Comparison of ENCODE assay signal across 12 cellular contexts in the genomic region with DNA sequence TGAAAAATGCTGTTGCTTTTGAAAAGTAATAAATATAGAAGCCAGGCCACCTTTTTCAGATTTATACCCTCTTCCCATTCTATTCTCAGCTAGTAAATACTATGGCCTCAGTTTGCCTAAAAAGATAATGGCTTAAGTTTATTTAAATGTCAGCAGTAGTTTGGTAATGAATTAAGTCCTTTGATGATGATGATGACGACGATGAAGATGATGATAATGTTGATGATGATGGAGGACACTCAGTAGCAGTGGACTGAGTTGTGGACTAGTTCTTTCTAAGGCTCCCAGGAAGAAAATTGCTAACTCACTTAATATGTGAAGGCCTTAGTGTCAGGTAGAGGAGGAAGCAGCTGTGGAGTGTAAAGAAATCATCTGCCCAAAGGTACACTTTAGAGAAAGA. TPM values are rescaled to one million over a fixed set of nuclear protein-coding genes. Genes with fewer than 3 reads are reported as not detected.
DNase-seq lines count a peak whose midpoint lies in the region; ATAC-seq and TF ChIP-seq lines count a peak whose summit lies in the region.
"Had no signal": no experiment of that assay in that cellular context is flagged by ENCODE, and none has a peak within 500 bp of the region (broad histone marks: within the 10 kb centered on the region; RNA-seq: fewer than 3 reads in every experiment).

No MANE protein-coding gene starts in this region.

- DNase-seq in breast epithelium (ENCODE audit: low spot score in 2 of 2) (no peak), mammary epithelial cell (no peak), naive B cell (no peak), type B pancreatic cell (ENCODE audit: extremely low spot score, unreplicated experiment) (no peak), HuH-7 (ENCODE audit: low spot score) (no peak), DMS114 treated with DMSO at 0.1 percent for 48 hours (lab: John Stamatoyannopoulos, UW; ENCODE audit: unreplicated experiment) (no peak), mucosa of gallbladder (ENCODE audit: low spot score) (no peak)
- no peak for DNase-seq in activated T-helper 1 cell treated with anti-CD3 and anti-CD28 coated beads, Interleukin-12 subunit alpha, Interleukin-12 subunit beta, Interleukin-2, Interleukin-4 antibody, amounts not matched to agents 30 ng/mL and 10 ng/mL and 1 ng/mL, durations not matched to agents 14 hours and 24 hours and 36 hours (ENCODE audit: low spot score)
- DNase-seq: effector CD4-positive, alpha-beta T cell; kidney; NCI-H345 had no signal

- 98% methylated on average over 2 of the region's 2 CpGs for WGBS in mammary epithelial cell (ENCODE audit: low coverage, missing lambda C conversion rate)

- peak overlapping the region; percentile 74 to 93 for H3K27ac ChIP-seq in breast epithelium
- no peak overlapping the region for H3K27ac ChIP-seq in mammary epithelial cell (ENCODE audit: insufficient read depth, low read depth, low read length)

- no peaks in the 10 kb centered on the region for H3K9me3 Mint-ChIP-seq in activated T-helper 1 cell treated with anti-CD3 and anti-CD28 coated beads, Interleukin-12 subunit alpha, Interleukin-12 subunit beta, Interleukin-2, Interleukin-4 antibody, amounts not matched to agents 30 ng/mL and 10 ng/mL and 1 ng/mL, durations not matched to agents 14 hours and 24 hours and 36 hours
- H3K9me3 Mint-ChIP-seq in naive B cell, result no peaks in the 10 kb centered on the region
- H3K9me3 Mint-ChIP-seq in type B pancreatic cell, result no peaks in the 10 kb centered on the region
- H3K9me3 Mint-ChIP-seq: neural crest cell had no signal

- CTCF ChIA-PET in mammary epithelial cell (lab: Charles Lee; ENCODE audit: low non-redundant PET), result no interaction called here

- TF ChIP-seq CTCF in breast epithelium (IDR thresholded peaks at IDR 0.05) (no peak), mammary epithelial cell (conservative IDR thresholded peaks at IDR 0.05 in 1 of 2, IDR thresholded peaks at IDR 0.05 in 1 of 2; ENCODE audit: extremely low read depth in 1 of 2, insufficient read depth in 1 of 2, low read depth in 1 of 2, low read length in 2 of 2) (no peak), type B pancreatic cell (conservative IDR thresholded peaks at IDR 0.05) (no peak)

- no peak for ATAC-seq in naive B cell (ENCODE audit: low read depth in 2 of 2)

- H3K27ac Mint-ChIP-seq in activated T-helper 1 cell treated with anti-CD3 and anti-CD28 coated beads, Interleukin-12 subunit alpha, Interleukin-12 subunit beta, Interleukin-2, Interleukin-4 antibody, amounts not matched to agents 30 ng/mL and 10 ng/mL and 1 ng/mL, durations not matched to agents 14 hours and 24 hours and 36 hours, result peak overlapping the region; percentile 91
- H3K27ac Mint-ChIP-seq in naive B cell (peak overlapping the region; percentile 92 to 98 (median 92)), type B pancreatic cell (peak overlapping the region; percentile 25)

- no peak overlapping the region for H3K9ac ChIP-seq in mammary epithelial cell (ENCODE audit: insufficient read depth, low read length)

- H3K4me1 Mint-ChIP-seq in activated T-helper 1 cell treated with anti-CD3 and anti-CD28 coated beads, Interleukin-12 subunit alpha, Interleukin-12 subunit beta, Interleukin-2, Interleukin-4 antibody, amounts not matched to agents 30 ng/mL and 10 ng/mL and 1 ng/mL, durations not matched to agents 14 hours and 24 hours and 36 hours (ENCODE audit: low read depth), result peaks cover 94% of the 10 kb centered on the region
- H3K4me1 Mint-ChIP-seq in naive B cell (peaks cover 89 to 99% (median 97%) of the 10 kb centered on the region in 3 donors), type B pancreatic cell (ENCODE audit: unreplicated experiment) (peaks cover 80% of the 10 kb centered on the region)

- dilution Hi-C loops in mammary epithelial cell (cut with HindIII; ENCODE audit: low sequenced_read_pairs), result loop anchor here (5.0 kb wide), 2 partner anchors 53 to 93 kb away; no protein-coding TSS in a partner anchor

- peaks cover 26% of the 10 kb centered on the region for H3K36me3 Mint-ChIP-seq in activated T-helper 1 cell treated with anti-CD3 and anti-CD28 coated beads, Interleukin-12 subunit alpha, Interleukin-12 subunit beta, Interleukin-2, Interleukin-4 antibody, amounts not matched to agents 30 ng/mL and 10 ng/mL and 1 ng/mL, durations not matched to agents 14 hours and 24 hours and 36 hours (ENCODE audit: low read depth)
- H3K36me3 Mint-ChIP-seq in naive B cell (no peaks in the 10 kb centered on the region), type B pancreatic cell (no peaks in the 10 kb centered on the region)

- no peak for TF ChIP-seq POLR2A in breast epithelium (IDR thresholded peaks at IDR 0.05)

- BruUV-seq in mammary epithelial cell (replicated peaks; lab: Mats Ljungman, UMichigan), result no TSS peak

- intact Hi-C loops in breast epithelium (cut with DNase I; ENCODE audit: low total_unique reads) (no loop called here), mammary epithelial cell (cut with micrococcal nuclease) (no loop called here)
- intact Hi-C loops in activated T-helper 1 cell treated with anti-CD3 and anti-CD28 coated beads, Interleukin-12 subunit alpha, Interleukin-12 subunit beta, Interleukin-2, Interleukin-4 antibody, amounts not matched to agents 30 ng/mL and 10 ng/mL and 1 ng/mL, durations not matched to agents 14 hours and 24 hours and 36 hours (cut with micrococcal nuclease), result no loop called here

- peak overlapping the region; percentile 76 for H3K4me3 Mint-ChIP-seq in activated T-helper 1 cell treated with anti-CD3 and anti-CD28 coated beads, Interleukin-12 subunit alpha, Interleukin-12 subunit beta, Interleukin-2, Interleukin-4 antibody, amounts not matched to agents 30 ng/mL and 10 ng/mL and 1 ng/mL, durations not matched to agents 14 hours and 24 hours and 36 hours
- H3K4me3 Mint-ChIP-seq in naive B cell (peak overlapping the region in 7 of 8 donors; percentile 10 to 82 (median 41)), type B pancreatic cell (peak overlapping the region; percentile 0)
- H3K4me3 Mint-ChIP-seq: neural crest cell had no signal

- H3K4me3 ChIP-seq in breast epithelium (no peak overlapping the region), mammary epithelial cell (replicated peaks in 1 of 3; ENCODE audit: insufficient read depth in 1 of 3, low read depth in 2 of 3, low read length in 3 of 3) (no peak overlapping the region)

- H3K4me2 ChIP-seq in mammary epithelial cell (ENCODE audit: insufficient read depth, low read depth, low read length), result no peak overlapping the region

- H3K4me1 ChIP-seq in breast epithelium (peaks cover 20 to 36% of the 10 kb centered on the region in 2 donors), mammary epithelial cell (ENCODE audit: insufficient read depth, low read length) (peaks cover 60% of the 10 kb centered on the region)

- no peaks in the 10 kb centered on the region for H4K20me1 ChIP-seq in mammary epithelial cell (ENCODE audit: insufficient read depth, low read length)

- H3K36me3 ChIP-seq in breast epithelium (no peaks in the 10 kb centered on the region), mammary epithelial cell (ENCODE audit: insufficient read depth, low read length) (no peaks in the 10 kb centered on the region)

- in situ Hi-C loops in mammary epithelial cell (cut with MboI; ENCODE audit: low sequenced_read_pairs in 2 of 2), result no loop called here

- H3K27me3 Mint-ChIP-seq in activated T-helper 1 cell treated with anti-CD3 and anti-CD28 coated beads, Interleukin-12 subunit alpha, Interleukin-12 subunit beta, Interleukin-2, Interleukin-4 antibody, amounts not matched to agents 30 ng/mL and 10 ng/mL and 1 ng/mL, durations not matched to agents 14 hours and 24 hours and 36 hours (ENCODE audit: insufficient read depth), result no peaks in the 10 kb centered on the region
- H3K27me3 Mint-ChIP-seq in naive B cell (no peaks in the 10 kb centered on the region), type B pancreatic cell (no peaks in the 10 kb centered on the region)

- H2AFZ ChIP-seq in mammary epithelial cell (ENCODE audit: low read depth, low read length), result no peak overlapping the region

- H3K79me2 ChIP-seq in mammary epithelial cell (ENCODE audit: insufficient read depth, low read length), result peaks cover 99% of the 10 kb centered on the region

- H3K9me3 ChIP-seq in breast epithelium, result no peaks in the 10 kb centered on the region
- no peaks in the 10 kb centered on the region for H3K9me3 ChIP-seq in mammary epithelial cell (replicated peaks; ENCODE audit: insufficient read depth, low read length)

- H3K27me3 ChIP-seq in breast epithelium, result no peaks in the 10 kb centered on the region
- no peaks in the 10 kb centered on the region for H3K27me3 ChIP-seq in mammary epithelial cell (ENCODE audit: insufficient read depth, low read length)

RNA-seq across cellular contexts. Expression of a gene that starts 23.5 kb away (rescaled TPM):
- 10 to 100 TPM; 30.2 to 55.9 (median 55.7) TPM for total RNA-seq in breast epithelium
- total RNA-seq in mammary epithelial cell, result 10 to 100 TPM; 34.8 to 45.6 TPM
- polyA plus RNA-seq in mammary epithelial cell, result 17.1 TPM
- 41.4 TPM for polyA minus RNA-seq in mammary epithelial cell
- total RNA-seq in activated T-helper 1 cell treated with anti-CD3 and anti-CD28 coated beads, Interleukin-12 subunit alpha, Interleukin-12 subunit beta, Interleukin-2, Interleukin-4 antibody, amounts not matched to agents 30 ng/mL and 10 ng/mL and 1 ng/mL, durations not matched to agents 14 hours and 24 hours and 36 hours, result 91.3 and 94.3 TPM in 2 replicates
- polyA plus RNA-seq in naive B cell (ENCODE audit: low read depth in 6 of 6), result 10 to 100 TPM; 16.1 to 22.8 (median 19.4) TPM
- total RNA-seq in type B pancreatic cell (ENCODE audit: low replicate concordance), result 31.7 and 78.9 TPM in 2 replicates
- 85.1 TPM for total RNA-seq in mucosa of gallbladder

Comparison
In these comparisons a context has a peak if more than half of its experiments do, and no peak if none do; other contexts are left out.
1. H3K27ac Mint-ChIP-seq: peak in every context shown above with its lines; median percentile 92 in naive B cell; 91 in activated T-helper 1 cell treated with anti-CD3 and anti-CD28 coated beads, Interleukin-12 subunit alpha, Interleukin-12 subunit beta, Interleukin-2, Interleukin-4 antibody, amounts not matched to agents 30 ng/mL and 10 ng/mL and 1 ng/mL, durations not matched to agents 14 hours and 24 hours and 36 hours; 25 in type B pancreatic cell.
2. H3K4me3 Mint-ChIP-seq: peak in every context shown above with its lines; median percentile 76 in activated T-helper 1 cell treated with anti-CD3 and anti-CD28 coated beads, Interleukin-12 subunit alpha, Interleukin-12 subunit beta, Interleukin-2, Interleukin-4 antibody, amounts not matched to agents 30 ng/mL and 10 ng/mL and 1 ng/mL, durations not matched to agents 14 hours and 24 hours and 36 hours; 41 in naive B cell; 0 in type B pancreatic cell.